8 cellular contexts compared by ENCODE assay signal in the genomic region with DNA sequence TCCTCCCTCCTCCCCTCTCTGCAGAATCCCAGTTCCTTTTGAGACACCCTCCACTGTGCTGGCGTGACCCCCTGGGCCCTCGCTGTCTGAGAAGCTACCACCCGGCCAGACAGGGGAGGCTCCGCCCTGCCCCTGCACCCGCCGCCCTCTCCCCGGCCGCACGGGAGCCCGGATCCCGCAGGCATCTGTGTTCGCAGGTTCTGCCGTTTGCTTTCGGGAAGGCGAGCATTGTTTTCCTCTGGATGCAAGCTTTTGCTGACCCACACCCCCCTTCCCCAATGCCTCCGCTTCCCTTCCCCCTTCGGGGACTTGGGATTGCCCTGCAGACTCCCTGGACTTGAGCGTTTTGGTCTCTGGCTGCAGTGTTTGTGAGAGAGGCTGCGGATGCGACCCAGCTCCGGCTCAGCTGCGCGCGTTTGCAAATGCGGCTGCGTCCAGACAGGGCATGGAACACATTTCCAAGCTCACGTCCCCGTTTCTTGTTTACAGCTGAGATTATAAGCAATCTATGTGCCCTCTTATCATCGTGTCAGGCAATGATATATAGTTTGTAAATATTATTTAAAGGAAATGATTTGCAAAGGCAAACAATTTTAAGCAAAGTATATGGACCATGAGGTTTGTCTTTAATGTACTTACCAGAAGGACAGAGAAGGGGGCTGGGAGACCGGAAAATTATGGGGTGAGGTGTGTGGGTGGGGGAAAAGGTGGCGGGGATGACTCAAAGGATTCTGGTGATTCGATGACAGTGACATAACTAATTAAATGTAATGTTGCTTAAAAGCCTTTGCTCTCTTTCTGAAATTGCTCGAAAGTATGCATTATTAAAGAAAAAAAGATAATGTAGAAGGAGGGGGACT.
DNase-seq lines count a peak whose midpoint lies in the region; ATAC-seq and TF ChIP-seq lines count a peak whose summit lies in the region.

No MANE protein-coding gene starts in this region.

- peak overlapping the region; percentile 52 for H3K27ac ChIP-seq in PC-9
- H3K27ac ChIP-seq in gastrocnemius medialis, result peak overlapping the region in 3 of 4 donors; percentile 14 to 45 (median 43)

- CTCF ChIA-PET in PC-9 (lab: Charles Lee), result no interaction called here

- no peaks in the 10 kb centered on the region for H4K20me1 ChIP-seq in PC-9 (ENCODE audit: insufficient read depth)

- peaks cover 7% of the 10 kb centered on the region; the same call in 1 of the 2 replicates for H3K9me3 ChIP-seq in PC-9 (ENCODE audit: insufficient read depth, low read depth)
- no peaks in the 10 kb centered on the region for H3K9me3 ChIP-seq in iPS-18c (ENCODE audit: control insufficient read depth, insufficient read depth, low read length)
- H3K9me3 ChIP-seq in gastrocnemius medialis, result no peaks in the 10 kb centered on the region

- H3K4me1 ChIP-seq in PC-9 (replicated peaks; ENCODE audit: insufficient read depth) (peaks cover 14% of the 10 kb centered on the region), gastrocnemius medialis (no peaks in the 10 kb centered on the region)

- no peaks in the 10 kb centered on the region for H3K79me2 ChIP-seq in PC-9 (ENCODE audit: low read depth)

- no TSS peak for BruUV-seq in PC-9 (replicated peaks; lab: Mats Ljungman, UMichigan)

- TF ChIP-seq POLR2A in gastrocnemius medialis (IDR thresholded peaks at IDR 0.05), result no peak

- H3K4me2 ChIP-seq in PC-9, result peak overlapping the region; percentile 75

- in situ Hi-C loops in gastrocnemius medialis (cut with MboI; ENCODE audit: low sequenced_read_pairs in 4 of 4), result loop anchor here in 2 of 4 donors (25.0 kb wide), 1 partner anchor 781 kb away; no protein-coding TSS in a partner anchor

- DNase-seq in HT1080 (ENCODE audit: low read depth) (peak; percentile 64), PC-9 (peak; percentile 49 to 65), brain pericyte (ENCODE audit: low read depth, low spot score) (peak; percentile 15), gastrocnemius medialis (peak; percentile 9 to 25)
- no peak for DNase-seq in activated effector memory CD4-positive, alpha-beta T cell treated with Interleukin-2 at 50 U/mL for 16 hours

- H3K9me2 ChIP-seq in PC-9 (ENCODE audit: insufficient read depth), result no peaks in the 10 kb centered on the region

- ATAC-seq in gastrocnemius medialis (peak; percentile 72 to 81), HG03520 (IDR thresholded peaks at IDR 0.05; ENCODE audit: unreplicated experiment) (no peak)

- POLR2A ChIA-PET in PC-9 (lab: Charles Lee; ENCODE audit: unreplicated experiment), result interaction anchor here (0.7 to 0.8 kb wide), 3 partner anchors 106 to 988 kb away, joined by 3 read pairs; no protein-coding TSS in a partner anchor

- H2AFZ ChIP-seq in PC-9, result peak overlapping the region; percentile 85

- TF ChIP-seq CTCF in PC-9 (conservative IDR thresholded peaks at IDR 0.05) (no peak), gastrocnemius medialis (IDR thresholded peaks at IDR 0.05 in 4 of 5, conservative IDR thresholded peaks at IDR 0.05 in 1 of 5) (no peak)

- no peaks in the 10 kb centered on the region for H3K27me3 ChIP-seq in PC-9 (ENCODE audit: insufficient read depth, low read depth)
- H3K27me3 ChIP-seq in gastrocnemius medialis, result no peaks in the 10 kb centered on the region

- intact Hi-C loops in PC-9 (cut with micrococcal nuclease; ENCODE audit: unreplicated experiment), result loop anchor here (5.0 kb wide), 1 partner anchor 666 kb away; no protein-coding TSS in a partner anchor
- intact Hi-C loops in gastrocnemius medialis (cut with DNase I; ENCODE audit: low total_unique reads), result no loop called here

- H3K36me3 ChIP-seq in PC-9 (ENCODE audit: low read depth) (no peaks in the 10 kb centered on the region), gastrocnemius medialis (no peaks in the 10 kb centered on the region)

- H3F3A ChIP-seq in PC-9 (ENCODE audit: insufficient read depth, low read depth), result peaks cover 26% of the 10 kb centered on the region

- H3K4me3 ChIP-seq in GM08714 (ENCODE audit: low read length) (0 out of 2 replicates have a peak overlapping the region, but pooled peaks have one; percentile 7), PC-9 (peak overlapping the region; percentile 63), iPS-18c (ENCODE audit: insufficient read depth, low read depth, low read length) (peak overlapping the region; percentile 61), gastrocnemius medialis (peak overlapping the region; percentile 57 to 65 (median 64))

Comparison
In these comparisons a context has a peak if more than half of its experiments do, and no peak if none do; other contexts are left out.
1. H3K4me3 ChIP-seq: peak in every context shown above with its lines; median percentile 64 in gastrocnemius medialis; 63 in PC-9; 61 in iPS-18c; 7 in GM08714.